ENCODE assay signal across 18 cellular contexts in genomic region chr6:52330470-52330869, GRCh38. TPM values are rescaled to one million over a fixed set of nuclear protein-coding genes. Genes with fewer than 3 reads are reported as not detected.
DNase-seq lines count a peak whose midpoint lies in the region; ATAC-seq, FAIRE-seq and TF ChIP-seq lines count a peak whose summit lies in the region.
"Had no signal": no experiment of that assay in that cellular context is flagged by ENCODE, and none has a peak within 500 bp of the region (broad histone marks: within the 10 kb centered on the region; RNA-seq: fewer than 3 reads in every experiment).

No MANE protein-coding gene starts in this region.

- peaks cover 20 to 31% of the 10 kb centered on the region in 2 donors for H3K4me1 Mint-ChIP-seq in natural killer cell treated with Interleukin-12 subunit alpha and Interleukin-12 subunit beta and Interleukin-15 and Interleukin-18, amount 100 ng/mL, for 72 hours (ENCODE audit: low read depth in 2 of 2)
- peaks cover 28% of the 10 kb centered on the region for H3K4me1 Mint-ChIP-seq in activated CD4-positive, alpha-beta memory T cell treated with anti-CD3 and anti-CD28 coated beads for 36 hours (ENCODE audit: low read depth)

- no peak overlapping the region for H3K9ac ChIP-seq in keratinocyte (ENCODE audit: control insufficient read depth, extremely low read depth, insufficient read depth, low read length)

- peak; percentile 22; the same call in 1 of the 2 replicates for TF ChIP-seq POLR2A in Raji (IDR thresholded peaks at IDR 0.05; ENCODE audit: insufficient read depth, low read depth, low read length)

- H3K36me3 ChIP-seq in keratinocyte (ENCODE audit: control insufficient read depth in 2 of 2, extremely low read depth in 1 of 2, insufficient read depth in 2 of 2, low read length in 2 of 2): no peaks in the 10 kb centered on the region
- no peaks in the 10 kb centered on the region for H3K36me3 ChIP-seq in upper lobe of right lung
- H3K36me3 ChIP-seq: esophagus muscularis mucosa had no signal

- H3K9me3 Mint-ChIP-seq in natural killer cell treated with Interleukin-12 subunit alpha and Interleukin-12 subunit beta and Interleukin-15 and Interleukin-18, amount 100 ng/mL, for 72 hours: no peaks in the 10 kb centered on the region
- H3K9me3 Mint-ChIP-seq in activated CD4-positive, alpha-beta memory T cell treated with anti-CD3 and anti-CD28 coated beads for 36 hours: no peaks in the 10 kb centered on the region
- H3K9me3 Mint-ChIP-seq: activated CD4-positive, alpha-beta memory T cell treated with anti-CD3 and anti-CD28 coated beads, Interleukin-2, amount 10 ng/mL, durations not matched to agents 7 days and 5 days had no signal

- no peak overlapping the region for H3K4me3 Mint-ChIP-seq in natural killer cell treated with Interleukin-12 subunit alpha and Interleukin-12 subunit beta and Interleukin-15 and Interleukin-18, amount 100 ng/mL, for 72 hours
- no peak overlapping the region for H3K4me3 Mint-ChIP-seq in activated CD4-positive, alpha-beta memory T cell treated with anti-CD3 and anti-CD28 coated beads for 36 hours
- H3K4me3 Mint-ChIP-seq: activated CD4-positive, alpha-beta memory T cell treated with anti-CD3 and anti-CD28 coated beads, Interleukin-2, amount 10 ng/mL, durations not matched to agents 7 days and 5 days had no signal

- no peaks in the 10 kb centered on the region for H4K20me1 ChIP-seq in keratinocyte (ENCODE audit: control insufficient read depth, extremely low read depth, insufficient read depth, low read length)

- H3K9me1 ChIP-seq in keratinocyte (ENCODE audit: control insufficient read depth, extremely low read depth, insufficient read depth, low read length): no peaks in the 10 kb centered on the region

- H3K79me2 ChIP-seq in keratinocyte (ENCODE audit: control insufficient read depth, insufficient read depth, low read length): no peaks in the 10 kb centered on the region

- DNase-seq in left ventricle myocardium superior: no peak
- DNase-seq in Right ventricle myocardium inferior (ENCODE audit: missing footprints): no peak
- no peak for DNase-seq in keratinocyte (ENCODE audit: low read depth, low spot score)
- no peak for DNase-seq in upper lobe of right lung
- no peak for DNase-seq in natural killer cell treated with Interleukin-12 subunit alpha and Interleukin-12 subunit beta and Interleukin-15 and Interleukin-18, amount 100 ng/mL, for 72 hours (ENCODE audit: low spot score)
- no peak for DNase-seq in activated CD4-positive, alpha-beta memory T cell treated with anti-CD3 and anti-CD28 coated beads for 36 hours
- DNase-seq: activated CD4-positive, alpha-beta memory T cell treated with anti-CD3 and anti-CD28 coated beads, Interleukin-2, amount 10 ng/mL, durations not matched to agents 7 days and 5 days; activated effector memory CD4-positive, alpha-beta T cell treated with Interleukin-2 at 50 U/mL for 16 hours; anterior cingulate cortex; hippocampal formation; NCI-H1092; occipital lobe; RPMI8226; testis had no signal

- H3K27me3 ChIP-seq in keratinocyte (ENCODE audit: control insufficient read depth, extremely low read depth, insufficient read depth, low read length): no peaks in the 10 kb centered on the region
- no peaks in the 10 kb centered on the region for H3K27me3 ChIP-seq in upper lobe of right lung
- H3K27me3 ChIP-seq: esophagus muscularis mucosa, testis had no signal

- CTCF ChIA-PET in activated CD4-positive, alpha-beta memory T cell treated with anti-CD3 and anti-CD28 coated beads for 36 hours (lab: Charles Lee): interaction anchor here (0.7 to 1.3 kb wide), 2 partner anchors 25 to 32 kb away, joined by 3 read pairs; no protein-coding TSS in a partner anchor

- H3K36me3 Mint-ChIP-seq in natural killer cell treated with Interleukin-12 subunit alpha and Interleukin-12 subunit beta and Interleukin-15 and Interleukin-18, amount 100 ng/mL, for 72 hours: no peaks in the 10 kb centered on the region
- no peaks in the 10 kb centered on the region for H3K36me3 Mint-ChIP-seq in activated CD4-positive, alpha-beta memory T cell treated with anti-CD3 and anti-CD28 coated beads for 36 hours

- intact Hi-C loops in left ventricle myocardium superior (cut with micrococcal nuclease): no loop called here
- intact Hi-C loops in Right ventricle myocardium inferior (cut with DNase I): no loop called here
- intact Hi-C loops in upper lobe of right lung (cut with DNase I): no loop called here
- intact Hi-C loops in activated CD4-positive, alpha-beta memory T cell treated with anti-CD3 and anti-CD28 coated beads for 36 hours (cut with micrococcal nuclease): no loop called here

- H3K27ac Mint-ChIP-seq in natural killer cell treated with Interleukin-12 subunit alpha and Interleukin-12 subunit beta and Interleukin-15 and Interleukin-18, amount 100 ng/mL, for 72 hours: no peak overlapping the region
- no peak overlapping the region for H3K27ac Mint-ChIP-seq in activated CD4-positive, alpha-beta memory T cell treated with anti-CD3 and anti-CD28 coated beads for 36 hours
- H3K27ac Mint-ChIP-seq: activated CD4-positive, alpha-beta memory T cell treated with anti-CD3 and anti-CD28 coated beads, Interleukin-2, amount 10 ng/mL, durations not matched to agents 7 days and 5 days had no signal

- H3K9me3 ChIP-seq in keratinocyte (ENCODE audit: control insufficient read depth, low read depth, low read length) (no peaks in the 10 kb centered on the region), upper lobe of right lung (no peaks in the 10 kb centered on the region)
- H3K9me3 ChIP-seq: esophagus muscularis mucosa, testis had no signal

- no peak for TF ChIP-seq CTCF in keratinocyte (optimal IDR thresholded peaks at IDR 0.05 in 1 of 3, IDR thresholded peaks at IDR 0.05 in 1 of 3, conservative IDR thresholded peaks at IDR 0.05 in 1 of 3; ENCODE audit: extremely low read depth in 1 of 3, insufficient read depth in 2 of 3, low read length in 3 of 3)
- no peak for TF ChIP-seq CTCF in upper lobe of right lung (IDR thresholded peaks at IDR 0.05)

- H3K27me3 Mint-ChIP-seq in natural killer cell treated with Interleukin-12 subunit alpha and Interleukin-12 subunit beta and Interleukin-15 and Interleukin-18, amount 100 ng/mL, for 72 hours: no peaks in the 10 kb centered on the region
- no peaks in the 10 kb centered on the region for H3K27me3 Mint-ChIP-seq in activated CD4-positive, alpha-beta memory T cell treated with anti-CD3 and anti-CD28 coated beads for 36 hours
- H3K27me3 Mint-ChIP-seq: activated CD4-positive, alpha-beta memory T cell treated with anti-CD3 and anti-CD28 coated beads, Interleukin-2, amount 10 ng/mL, durations not matched to agents 7 days and 5 days had no signal

- ATAC-seq in left ventricle myocardium superior (peak; percentile 56), Right ventricle myocardium inferior (no peak), upper lobe of right lung (peak; percentile 84), HG03196 (IDR thresholded peaks at IDR 0.05; ENCODE audit: unreplicated experiment) (no peak)
- ATAC-seq in natural killer cell treated with Interleukin-12 subunit alpha and Interleukin-12 subunit beta and Interleukin-15 and Interleukin-18, amount 100 ng/mL, for 72 hours: no peak

- no peak overlapping the region for H3K27ac ChIP-seq in keratinocyte (ENCODE audit: control insufficient read depth, insufficient read depth, low read length)
- H3K27ac ChIP-seq in upper lobe of right lung: no peak overlapping the region
- H3K27ac ChIP-seq: esophagus muscularis mucosa, testis had no signal

- H3K4me2 ChIP-seq in keratinocyte (ENCODE audit: control insufficient read depth, extremely low read depth, insufficient read depth, low read depth, low read length): no peak overlapping the region

- dilution Hi-C loops in keratinocyte (cut with MboI; ENCODE audit: extremely low pct_ligation_motif_present, low sequenced_read_pairs): no loop called here

- H3K4me1 ChIP-seq in keratinocyte (ENCODE audit: control insufficient read depth, extremely low read depth, insufficient read depth, low read length) (no peaks in the 10 kb centered on the region), upper lobe of right lung (peaks cover 16% of the 10 kb centered on the region)
- H3K4me1 ChIP-seq: esophagus muscularis mucosa had no signal

- POLR2A ChIA-PET in activated CD4-positive, alpha-beta memory T cell treated with anti-CD3 and anti-CD28 coated beads for 36 hours (lab: Charles Lee): interaction anchor here (0.7 kb wide), 1 partner anchor 34 kb away, joined by 3 read pairs; no protein-coding TSS in a partner anchor

- peak; percentile 23 for FAIRE-seq in keratinocyte (lab: Jason Lieb, UNC)
- FAIRE-seq: colon had no signal

- H3K4me3 ChIP-seq in keratinocyte (ENCODE audit: control insufficient read depth in 2 of 3, extremely low read depth in 1 of 3, insufficient read depth in 2 of 3, low read depth in 1 of 3, low read length in 3 of 3) (no peak overlapping the region), upper lobe of right lung (no peak overlapping the region)
- H3K4me3 ChIP-seq: esophagus muscularis mucosa, testis had no signal

- H2AFZ ChIP-seq in keratinocyte (ENCODE audit: control insufficient read depth, low read length): no peak overlapping the region

RNA-seq across cellular contexts. Expression of gene PAQR8, which starts 31.5 kb away (rescaled TPM):
- total RNA-seq in left ventricle myocardium superior: 1.8 TPM
- 1.9 TPM for total RNA-seq in Right ventricle myocardium inferior
- polyA plus RNA-seq in keratinocyte: 0.80 to 1.6 TPM (median 1.3 TPM) in 3 replicates
- 0.14 TPM for polyA plus RNA-seq in keratinocyte (2011; ENCODE audit: low read depth)
- polyA plus RNA-seq in keratinocyte (2011; cell fraction: cytosol; rRNA removed): 0.69 and 0.71 TPM in 2 replicates
- 1.1 and 1.3 TPM in 2 replicates for polyA plus RNA-seq in keratinocyte (2011; cell fraction: nucleus; rRNA removed)
- 0.41 and 1.4 TPM in 2 replicates for polyA plus RNA-seq in keratinocyte (2012; ENCODE audit: low replicate concordance)
- 1.5 to 2.4 TPM (median 1.6 TPM) in 3 replicates for polyA minus RNA-seq in keratinocyte
- 3.6 TPM for polyA minus RNA-seq in keratinocyte (2011; cell fraction: cytosol; rRNA and poly(A)+ RNA removed)
- 1.4 and 1.6 TPM in 2 replicates for polyA minus RNA-seq in keratinocyte (2011; cell fraction: nucleus; rRNA and poly(A)+ RNA removed)
- total RNA-seq in upper lobe of right lung: 5.8 TPM
- total RNA-seq in natural killer cell treated with Interleukin-12 subunit alpha and Interleukin-12 subunit beta and Interleukin-15 and Interleukin-18, amount 100 ng/mL, for 72 hours: 1 to 10 TPM; 4.1 to 4.4 TPM
- total RNA-seq in activated CD4-positive, alpha-beta memory T cell treated with anti-CD3 and anti-CD28 coated beads for 36 hours: 10 to 100 TPM; 11.2 to 12.2 TPM

RNA-seq across cellular contexts. Expression of gene MCM3, which starts 45.9 kb away (rescaled TPM):
- total RNA-seq in left ventricle myocardium superior (21.8 TPM), Right ventricle myocardium inferior (21.7 TPM), upper lobe of right lung (26.3 TPM)
- polyA plus RNA-seq in keratinocyte: 30.1 to 70.5 TPM (median 60.9 TPM) in 3 replicates
- 16.9 TPM for polyA plus RNA-seq in keratinocyte (2011; ENCODE audit: low read depth)
- polyA plus RNA-seq in keratinocyte (2011; cell fraction: cytosol; rRNA removed): 29.7 and 32.3 TPM in 2 replicates
- 47.7 and 50.8 TPM in 2 replicates for polyA plus RNA-seq in keratinocyte (2011; cell fraction: nucleus; rRNA removed)
- polyA plus RNA-seq in keratinocyte (2012; ENCODE audit: low replicate concordance): 8.6 and 46.4 TPM in 2 replicates
- polyA minus RNA-seq in keratinocyte: 37.4 to 71.2 TPM (median 64.5 TPM) in 3 replicates
- polyA minus RNA-seq in keratinocyte (2011; cell fraction: cytosol; rRNA and poly(A)+ RNA removed): 26.1 TPM
- 22.8 and 33.5 TPM in 2 replicates for polyA minus RNA-seq in keratinocyte (2011; cell fraction: nucleus; rRNA and poly(A)+ RNA removed)
- 100 to 1,000 TPM; 108 to 277 TPM for total RNA-seq in natural killer cell treated with Interleukin-12 subunit alpha and Interleukin-12 subunit beta and Interleukin-15 and Interleukin-18, amount 100 ng/mL, for 72 hours
- total RNA-seq in activated CD4-positive, alpha-beta memory T cell treated with anti-CD3 and anti-CD28 coated beads for 36 hours: 100 to 1,000 TPM; 231 to 244 TPM

Comparison
In these comparisons a context has a peak if more than half of its experiments do, and no peak if none do; other contexts are left out.
1. ATAC-seq: peak in left ventricle myocardium superior (single experiment) and upper lobe of right lung (single experiment); none in Right ventricle myocardium inferior (single experiment), HG03196 (single experiment) and natural killer cell treated with Interleukin-12 subunit alpha and Interleukin-12 subunit beta and Interleukin-15 and Interleukin-18, amount 100 ng/mL, for 72 hours (0 of 2).